11 cellular contexts compared by ENCODE assay signal in genomic region chr4:150176559-150176958, GRCh38.
DNase-seq lines count a peak whose midpoint lies in the region; ATAC-seq and TF ChIP-seq lines count a peak whose summit lies in the region.
"Had no signal": no experiment of that assay in that cellular context is flagged by ENCODE, and none has a peak within 500 bp of the region (broad histone marks: within the 10 kb centered on the region; RNA-seq: fewer than 3 reads in every experiment).

No MANE protein-coding gene starts in this region.

- no peak for ATAC-seq in activated CD8-positive, alpha-beta memory T cell treated with anti-CD3 and anti-CD28 coated beads, Interleukin-2, amount 10 ng/mL, durations not matched to agents 7 days and 5 days

- DNase-seq in GM03348 (ENCODE audit: low spot score) (peak; percentile 56), fibroblast of peridontal ligament (ENCODE audit: extremely low read depth) (peak; percentile 98), pons (ENCODE audit: low spot score) (peak; percentile 35), HuH-7 (ENCODE audit: low spot score) (no peak)
- DNase-seq in activated CD8-positive, alpha-beta memory T cell treated with anti-CD3 and anti-CD28 coated beads, Interleukin-2, amount 10 ng/mL, durations not matched to agents 7 days and 5 days: no peak
- DNase-seq in activated CD4-positive, CD25-positive, alpha-beta regulatory T cell (lab: John Stamatoyannopoulos, UW): no peak
- DNase-seq: activated CD4-positive, alpha-beta T cell treated with anti-CD3 and anti-CD28 coated beads, Interleukin-2, amount 50 U/mL, for 48 hours; activated naive CD4-positive, alpha-beta T cell treated with anti-CD3 and anti-CD28 coated beads, Interleukin-2, amount 50 U/mL, for 16 hours; dermis blood vessel endothelial cell; spleen had no signal

- CTCF ChIA-PET in activated CD8-positive, alpha-beta memory T cell treated with anti-CD3 and anti-CD28 coated beads, Interleukin-2, amount 10 ng/mL, durations not matched to agents 7 days and 5 days (lab: Charles Lee): no interaction called here

- no peak overlapping the region for H3K4me3 Mint-ChIP-seq in activated CD8-positive, alpha-beta memory T cell treated with anti-CD3 and anti-CD28 coated beads, Interleukin-2, amount 10 ng/mL, durations not matched to agents 7 days and 5 days

- no peak overlapping the region for H3K27ac Mint-ChIP-seq in activated CD8-positive, alpha-beta memory T cell treated with anti-CD3 and anti-CD28 coated beads, Interleukin-2, amount 10 ng/mL, durations not matched to agents 7 days and 5 days

- H3K9me3 Mint-ChIP-seq in activated CD8-positive, alpha-beta memory T cell treated with anti-CD3 and anti-CD28 coated beads, Interleukin-2, amount 10 ng/mL, durations not matched to agents 7 days and 5 days (ENCODE audit: low read depth): no peaks in the 10 kb centered on the region

- H3K27me3 Mint-ChIP-seq in activated CD8-positive, alpha-beta memory T cell treated with anti-CD3 and anti-CD28 coated beads, Interleukin-2, amount 10 ng/mL, durations not matched to agents 7 days and 5 days: peaks cover 19% of the 10 kb centered on the region

- H3K4me1 Mint-ChIP-seq in activated CD8-positive, alpha-beta memory T cell treated with anti-CD3 and anti-CD28 coated beads, Interleukin-2, amount 10 ng/mL, durations not matched to agents 7 days and 5 days: no peaks in the 10 kb centered on the region

- H3K36me3 Mint-ChIP-seq in activated CD8-positive, alpha-beta memory T cell treated with anti-CD3 and anti-CD28 coated beads, Interleukin-2, amount 10 ng/mL, durations not matched to agents 7 days and 5 days: no peaks in the 10 kb centered on the region

TF ChIP-seq in PFSK-1, 5 proteins besides CTCF, POLR2A, EP300 and RAD21:
- no peak for TF ChIP-seq FOXP2 (optimal IDR thresholded peaks at IDR 0.05; ENCODE audit: borderline replicate concordance, extremely low read depth, extremely low read length, insufficient read depth)
- TF ChIP-seq POLR2AphosphoS5 (IDR thresholded peaks at IDR 0.05; ENCODE audit: low read depth, low read length): peak; percentile 63; the same call in 1 of the 2 replicates
- TF ChIP-seq TAF1 (IDR thresholded peaks at IDR 0.05; ENCODE audit: borderline replicate concordance, insufficient read depth, low read length): no peak

Comparison
In these comparisons a context has a peak if more than half of its experiments do, and no peak if none do; other contexts are left out.
1. DNase-seq: peak in GM03348 (single experiment), fibroblast of peridontal ligament (single experiment) and pons (single experiment); none in activated CD8-positive, alpha-beta memory T cell treated with anti-CD3 and anti-CD28 coated beads, Interleukin-2, amount 10 ng/mL, durations not matched to agents 7 days and 5 days (single experiment), activated CD4-positive, CD25-positive, alpha-beta regulatory T cell (0 of 4) and HuH-7 (single experiment).